In the genomic region with DNA sequence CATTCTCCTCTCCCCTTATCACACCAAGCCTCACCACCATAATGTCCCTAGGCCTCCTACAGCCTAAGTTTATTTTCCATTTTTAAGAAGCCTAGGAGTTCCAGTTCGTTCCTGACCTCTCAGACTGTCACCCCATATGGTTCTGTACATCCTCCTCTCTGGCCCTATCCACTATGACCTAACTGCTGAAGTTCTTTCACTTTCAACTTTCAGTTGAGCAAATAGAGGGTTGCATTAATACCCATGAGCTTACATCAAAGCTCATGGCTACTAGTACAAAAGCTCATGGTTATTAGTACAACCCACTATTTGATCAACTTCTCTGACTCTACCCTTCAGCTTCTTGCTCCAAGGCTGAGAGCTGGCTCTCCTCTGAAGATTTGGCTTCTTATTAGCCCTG, we compare ENCODE assay signal across 17 cellular contexts.
DNase-seq lines count a peak whose midpoint lies in the region; ATAC-seq, FAIRE-seq and TF ChIP-seq lines count a peak whose summit lies in the region.
"Had no signal": no experiment of that assay in that cellular context is flagged by ENCODE, and none has a peak within 500 bp of the region (broad histone marks: within the 10 kb centered on the region; RNA-seq: fewer than 3 reads in every experiment).

No MANE protein-coding gene starts in this region.

- RAD21 ChIA-PET in GM12878 (lab: Charles Lee; ENCODE audit: unreplicated experiment): no interaction called here

- DNase-seq in GM12878 (ENCODE audit: low read depth, low spot score) (no peak), Ammon's horn (ENCODE audit: low spot score) (no peak)
- DNase-seq in CD4-positive, alpha-beta memory T cell: no peak
- DNase-seq: dorsolateral prefrontal cortex; naive thymus-derived CD8-positive, alpha-beta T cell; NCI-H1417 treated with DMSO at 0.1 percent for 48 hours; SHP77; stimulated activated CD4-positive, alpha-beta T cell treated with anti-CD3 and anti-CD28 coated beads, Interleukin-4, amount 100 ng/mL, for 4 hours; testis had no signal

- TF ChIP-seq RAD21 in GM12878 (IDR thresholded peaks at IDR 0.05; ENCODE audit: insufficient read depth, low read depth, low read length): no peak

- intact Hi-C loops in GM12878 (cut with micrococcal nuclease; ENCODE audit: unreplicated experiment): no loop called here
- intact Hi-C loops in CD4-positive, alpha-beta memory T cell (cut with micrococcal nuclease): no loop called here

- peak; percentile 88 for ATAC-seq in GM18870 (IDR thresholded peaks at IDR 0.05; ENCODE audit: unreplicated experiment)
- peak; percentile 65 for ATAC-seq in GM21381 (IDR thresholded peaks at IDR 0.05; ENCODE audit: unreplicated experiment)
- ATAC-seq in HG02981 (IDR thresholded peaks at IDR 0.05; ENCODE audit: unreplicated experiment): peak; percentile 65
- peak; percentile 62 for ATAC-seq in GM12878
- ATAC-seq in HG03469 (IDR thresholded peaks at IDR 0.05; ENCODE audit: unreplicated experiment): no peak
- ATAC-seq in GM18858 (IDR thresholded peaks at IDR 0.05; ENCODE audit: unreplicated experiment): no peak
- ATAC-seq: naive thymus-derived CD8-positive, alpha-beta T cell had no signal

- H3K9me3 ChIP-seq in GM12878 (replicated peaks; ENCODE audit: control insufficient read depth, insufficient read depth, low read length): no peaks in the 10 kb centered on the region
- H3K9me3 ChIP-seq in CD4-positive, alpha-beta memory T cell (ENCODE audit: control insufficient read depth in 1 of 2, low read length in 2 of 2): no peaks in the 10 kb centered on the region
- H3K9me3 ChIP-seq: breast epithelium, testis had no signal

- CTCF ChIA-PET in GM12878 (lab: Yijun Ruan, JAX): no interaction called here
- CTCF ChIA-PET in CD4-positive, alpha-beta memory T cell (lab: Charles Lee; ENCODE audit: partially characterized antibody): no interaction called here

- SMC1A ChIA-PET in GM12878 (lab: Charles Lee; ENCODE audit: uncharacterized antibody, unreplicated experiment): no interaction called here

- H3K4me3 ChIP-seq in GM12878: no peak overlapping the region
- H3K4me3 ChIP-seq in CD4-positive, alpha-beta memory T cell (ENCODE audit: low read length in 2 of 2): no peak overlapping the region
- H3K4me3 ChIP-seq: breast epithelium, dorsolateral prefrontal cortex, testis had no signal

- in situ Hi-C loops in GM12878 (cut with MboI): no loop called here

- peaks cover 6 to 13% of the 10 kb centered on the region in 2 donors for H3K27me3 Mint-ChIP-seq in CD4-positive, alpha-beta memory T cell

- H3K4me1 Mint-ChIP-seq in CD4-positive, alpha-beta memory T cell: no peaks in the 10 kb centered on the region
- H3K4me1 Mint-ChIP-seq: naive thymus-derived CD8-positive, alpha-beta T cell had no signal

- no peaks in the 10 kb centered on the region for H3K27me3 ChIP-seq in GM12878 (replicated peaks in 1 of 2; ENCODE audit: control insufficient read depth in 2 of 2, insufficient read depth in 2 of 2, low read length in 1 of 2)
- H3K27me3 ChIP-seq in CD4-positive, alpha-beta memory T cell (ENCODE audit: insufficient read depth, low read length): no peaks in the 10 kb centered on the region
- H3K27me3 ChIP-seq: breast epithelium, dorsolateral prefrontal cortex, testis had no signal

- no peaks in the 10 kb centered on the region for H3K4me1 ChIP-seq in GM12878 (ENCODE audit: control insufficient read depth, insufficient read depth, low read length)
- no peaks in the 10 kb centered on the region for H3K4me1 ChIP-seq in CD4-positive, alpha-beta memory T cell (ENCODE audit: insufficient read depth, low read length)
- H3K4me1 ChIP-seq: breast epithelium, testis had no signal

- no peaks in the 10 kb centered on the region for H3K9me3 Mint-ChIP-seq in CD4-positive, alpha-beta memory T cell
- H3K9me3 Mint-ChIP-seq: activated T-helper 1 cell treated with anti-CD3 and anti-CD28 coated beads, Interleukin-12 subunit alpha, Interleukin-12 subunit beta, Interleukin-2, Interleukin-4 antibody, amounts not matched to agents 30 ng/mL and 10 ng/mL and 1 ng/mL, durations not matched to agents 14 hours and 24 hours and 36 hours; naive thymus-derived CD8-positive, alpha-beta T cell had no signal

- TF ChIP-seq EP300 in GM12878 (IDR thresholded peaks at IDR 0.05; ENCODE audit: borderline replicate concordance in 1 of 2, control insufficient read depth in 1 of 2, low read depth in 2 of 2, low read length in 2 of 2): no peak

- BruUV-seq in GM12878 (replicated peaks; lab: Mats Ljungman, UMichigan): no TSS peak

- TF ChIP-seq POLR2A in GM12878 (IDR thresholded peaks at IDR 0.05; ENCODE audit: low read depth, low read length): no peak

- H3K4me3 Mint-ChIP-seq in CD4-positive, alpha-beta memory T cell: no peak overlapping the region
- H3K4me3 Mint-ChIP-seq: activated T-helper 1 cell treated with anti-CD3 and anti-CD28 coated beads, Interleukin-12 subunit alpha, Interleukin-12 subunit beta, Interleukin-2, Interleukin-4 antibody, amounts not matched to agents 30 ng/mL and 10 ng/mL and 1 ng/mL, durations not matched to agents 14 hours and 24 hours and 36 hours; naive thymus-derived CD8-positive, alpha-beta T cell had no signal

- FAIRE-seq in GM12878 (lab: Jason Lieb, UNC): no peak
- FAIRE-seq: H1 had no signal

- H4K20me1 ChIP-seq in GM12878 (ENCODE audit: control insufficient read depth, insufficient read depth): no peaks in the 10 kb centered on the region

- no peak for TF ChIP-seq CTCF in GM12878 (IDR thresholded peaks at IDR 0.05 in 2 of 3, conservative IDR thresholded peaks at IDR 0.05 in 1 of 3; ENCODE audit: control insufficient read depth in 2 of 3, extremely low read depth in 1 of 3, insufficient read depth in 1 of 3, low read depth in 3 of 3, low read length in 3 of 3)

- H3K36me3 Mint-ChIP-seq in CD4-positive, alpha-beta memory T cell: no peaks in the 10 kb centered on the region
- H3K36me3 Mint-ChIP-seq: naive thymus-derived CD8-positive, alpha-beta T cell had no signal

- H3K4me2 ChIP-seq in GM12878 (ENCODE audit: control insufficient read depth, insufficient read depth): no peak overlapping the region

- H3K9ac ChIP-seq in GM12878 (ENCODE audit: control insufficient read depth, insufficient read depth, low read length): no peak overlapping the region

- H3K27ac ChIP-seq in GM12878 (ENCODE audit: control insufficient read depth, insufficient read depth): no peak overlapping the region
- no peak overlapping the region for H3K27ac ChIP-seq in CD4-positive, alpha-beta memory T cell (ENCODE audit: low read depth, low read length)
- H3K27ac ChIP-seq: breast epithelium, dorsolateral prefrontal cortex, testis had no signal

- WGBS in GM12878 (ENCODE audit: insufficient coverage, insufficient replicate concordance, low lambda C conversion rate, missing lambda C conversion rate): 5% methylated on average over 1 of the region's 1 CpG

- POLR2A ChIA-PET in GM12878 (lab: Charles Lee): interaction anchor here (0.9 kb wide), 1 partner anchor 18 kb away, joined by 3 read pairs; no protein-coding TSS in a partner anchor
- POLR2A ChIA-PET in CD4-positive, alpha-beta memory T cell (lab: Charles Lee; ENCODE audit: partially characterized antibody): no interaction called here

- H2AFZ ChIP-seq in GM12878 (ENCODE audit: control insufficient read depth, low read depth, low read length): no peak overlapping the region

- H3K36me3 ChIP-seq in GM12878 (ENCODE audit: control insufficient read depth in 2 of 2, insufficient read depth in 2 of 2, low read length in 1 of 2): no peaks in the 10 kb centered on the region
- no peaks in the 10 kb centered on the region for H3K36me3 ChIP-seq in CD4-positive, alpha-beta memory T cell (ENCODE audit: insufficient read depth, low read length)
- H3K36me3 ChIP-seq: breast epithelium had no signal

- no peaks in the 10 kb centered on the region for H3K79me2 ChIP-seq in GM12878 (ENCODE audit: control insufficient read depth, insufficient read depth, low read length)

- no peak overlapping the region for H3K27ac Mint-ChIP-seq in CD4-positive, alpha-beta memory T cell
- H3K27ac Mint-ChIP-seq: activated T-helper 1 cell treated with anti-CD3 and anti-CD28 coated beads, Interleukin-12 subunit alpha, Interleukin-12 subunit beta, Interleukin-2, Interleukin-4 antibody, amounts not matched to agents 30 ng/mL and 10 ng/mL and 1 ng/mL, durations not matched to agents 14 hours and 24 hours and 36 hours; naive thymus-derived CD8-positive, alpha-beta T cell had no signal

TF ChIP-seq in GM12878, 131 proteins besides CTCF, POLR2A, EP300 and RAD21 (continues in another document):
- TF ChIP-seq, protein P1, sequence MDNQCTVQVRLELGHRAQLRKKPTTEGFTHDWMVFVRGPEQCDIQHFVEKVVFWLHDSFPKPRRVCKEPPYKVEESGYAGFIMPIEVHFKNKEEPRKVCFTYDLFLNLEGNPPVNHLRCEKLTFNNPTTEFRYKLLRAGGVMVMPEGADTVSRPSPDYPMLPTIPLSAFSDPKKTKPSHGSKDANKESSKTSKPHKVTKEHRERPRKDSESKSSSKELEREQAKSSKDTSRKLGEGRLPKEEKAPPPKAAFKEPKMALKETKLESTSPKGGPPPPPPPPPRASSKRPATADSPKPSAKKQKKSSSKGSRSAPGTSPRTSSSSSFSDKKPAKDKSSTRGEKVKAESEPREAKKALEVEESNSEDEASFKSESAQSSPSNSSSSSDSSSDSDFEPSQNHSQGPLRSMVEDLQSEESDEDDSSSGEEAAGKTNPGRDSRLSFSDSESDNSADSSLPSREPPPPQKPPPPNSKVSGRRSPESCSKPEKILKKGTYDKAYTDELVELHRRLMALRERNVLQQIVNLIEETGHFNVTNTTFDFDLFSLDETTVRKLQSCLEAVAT (IDR thresholded peaks at IDR 0.05): no peak
- TF ChIP-seq CREM (IDR thresholded peaks at IDR 0.05; ENCODE audit: low read depth) (no peak), TCF7 (IDR thresholded peaks at IDR 0.05; ENCODE audit: borderline replicate concordance) (no peak), FOXK2 (IDR thresholded peaks at IDR 0.05) (no peak), EGR1 (IDR thresholded peaks at IDR 0.05; ENCODE audit: borderline replicate concordance in 1 of 2, low read depth in 2 of 2, low read length in 2 of 2) (no peak), ZNF274 (IDR thresholded peaks at IDR 0.05; ENCODE audit: insufficient read depth, insufficient read length) (no peak), SREBF2 (IDR thresholded peaks at IDR 0.05; ENCODE audit: low read length) (no peak)
- TF ChIP-seq, protein P2, sequence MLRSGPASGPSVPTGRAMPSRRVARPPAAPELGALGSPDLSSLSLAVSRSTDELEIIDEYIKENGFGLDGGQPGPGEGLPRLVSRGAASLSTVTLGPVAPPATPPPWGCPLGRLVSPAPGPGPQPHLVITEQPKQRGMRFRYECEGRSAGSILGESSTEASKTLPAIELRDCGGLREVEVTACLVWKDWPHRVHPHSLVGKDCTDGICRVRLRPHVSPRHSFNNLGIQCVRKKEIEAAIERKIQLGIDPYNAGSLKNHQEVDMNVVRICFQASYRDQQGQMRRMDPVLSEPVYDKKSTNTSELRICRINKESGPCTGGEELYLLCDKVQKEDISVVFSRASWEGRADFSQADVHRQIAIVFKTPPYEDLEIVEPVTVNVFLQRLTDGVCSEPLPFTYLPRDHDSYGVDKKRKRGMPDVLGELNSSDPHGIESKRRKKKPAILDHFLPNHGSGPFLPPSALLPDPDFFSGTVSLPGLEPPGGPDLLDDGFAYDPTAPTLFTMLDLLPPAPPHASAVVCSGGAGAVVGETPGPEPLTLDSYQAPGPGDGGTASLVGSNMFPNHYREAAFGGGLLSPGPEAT (IDR thresholded peaks at IDR 0.05; ENCODE audit: low read depth): no peak

Comparison
In these comparisons a context has a peak if more than half of its experiments do, and no peak if none do; other contexts are left out.
1. ATAC-seq: peak in GM18870 (single experiment), GM21381 (single experiment), HG02981 (single experiment) and GM12878 (single experiment); none in HG03469 (single experiment) and GM18858 (single experiment).